ENCODE assay signal across 8 cellular contexts in the genomic region with DNA sequence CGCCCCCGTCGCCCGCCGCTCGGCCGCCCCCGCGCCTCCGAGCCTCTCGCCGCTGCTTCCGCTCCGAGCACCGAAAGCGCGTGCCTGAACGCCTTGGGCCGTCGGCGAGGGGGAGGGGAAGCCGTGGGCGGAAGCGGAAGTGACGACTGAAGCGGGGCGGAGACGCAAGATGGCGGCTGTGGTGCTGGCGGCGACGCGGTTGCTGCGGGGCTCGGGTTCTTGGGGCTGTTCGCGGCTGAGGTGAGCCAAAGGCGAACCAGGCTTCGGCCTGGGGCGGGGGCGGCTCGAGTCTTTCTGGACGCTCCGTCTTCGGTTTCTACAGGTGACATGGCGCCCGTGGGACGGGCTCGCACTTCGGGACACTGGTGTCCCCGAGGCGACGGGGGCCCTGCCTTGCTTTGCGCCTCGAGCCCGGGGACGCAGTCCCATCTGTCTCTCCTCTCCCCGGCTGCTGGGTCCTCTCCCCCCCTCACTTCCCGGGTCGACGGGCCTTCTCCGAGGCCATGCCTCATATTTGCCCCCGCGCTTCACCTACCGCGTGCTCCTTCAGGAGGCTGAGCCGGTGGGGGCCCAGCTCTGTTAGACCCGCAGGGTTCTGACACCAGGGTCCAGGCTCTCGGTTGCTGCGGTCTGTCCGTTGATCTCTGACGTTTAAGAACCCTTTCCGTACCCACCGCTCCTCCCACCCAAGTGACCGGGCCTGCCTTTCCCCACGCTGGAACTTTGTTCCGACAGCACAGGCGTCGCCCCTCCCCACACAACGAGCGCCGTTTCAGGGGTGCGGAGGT. TPM values are rescaled to one million over a fixed set of nuclear protein-coding genes. Genes with fewer than 3 reads are reported as not detected.
DNase-seq lines count a peak whose midpoint lies in the region; ATAC-seq and TF ChIP-seq lines count a peak whose summit lies in the region.

TSS of gene ENTR1 (minus strand) at position 115 of the 788 bp plus-strand sequence. CDS start 217 bp downstream, outside the sequence.
TSS of gene PMPCA (plus strand) at position 159 of the 788 bp plus-strand sequence. CDS start at position 170, 11 bp downstream.

- H3K27ac ChIP-seq in HL-60 (replicated peaks): peak within 1 kb of the TSS; percentile 84
- peak within 1 kb of the TSS; percentile 88 to 94 for H3K27ac ChIP-seq in lung (ENCODE audit: low read depth in 1 of 2, low read length in 1 of 2)

- H3K36me3 ChIP-seq in lung (ENCODE audit: control insufficient read depth in 2 of 2, insufficient read depth in 2 of 2, low read length in 2 of 2): peaks cover 5 to 38% of the 10 kb centered on the region in 2 donors

- H3K9me3 ChIP-seq in lung (ENCODE audit: control insufficient read depth in 2 of 2, insufficient read depth in 1 of 2, low read length in 1 of 2): no peaks in the 10 kb centered on the region

- peak within 1 kb of the TSS; percentile 85 for H3K4me3 ChIP-seq in HL-60 (replicated peaks; ENCODE audit: insufficient read depth, low read length)
- H3K4me3 ChIP-seq in lung: peak within 1 kb of the TSS; percentile 82

- H3K27me3 ChIP-seq in HL-60 (ENCODE audit: insufficient read depth, poor library complexity, severe bottlenecking) (no peaks in the 10 kb centered on the region), lung (ENCODE audit: control insufficient read depth, insufficient read depth) (no peaks in the 10 kb centered on the region)

- H3K4me1 ChIP-seq in lung (ENCODE audit: control insufficient read depth in 2 of 2, insufficient read depth in 2 of 2, low read length in 2 of 2): peaks cover 0 to 8% of the 10 kb centered on the region in 2 donors

- ATAC-seq in GM19452 (IDR thresholded peaks at IDR 0.05; ENCODE audit: unreplicated experiment) (peak; percentile 82), lung (ENCODE audit: insufficient read depth, low FRiP score) (peak; percentile 86)

- 0% methylated on average over 74 to 83 of the region's 83 CpGs for WGBS in lung, 2 donors

- DNase-seq in CD1c-positive myeloid dendritic cell (ENCODE audit: extremely low spot score) (peak; percentile 98), HL-60 (ENCODE audit: low read depth in 1 of 2, low spot score in 1 of 2) (peak; percentile 89 to 92), NOMO-1 (lab: John Stamatoyannopoulos, UW; ENCODE audit: unreplicated experiment in 2 of 2) (peak; percentile 84 to 96), lung (ENCODE audit: low spot score) (peak; percentile 95)
- peak; percentile 99 for DNase-seq in activated CD8-positive, alpha-beta memory T cell treated with anti-CD3 and anti-CD28 coated beads for 24 hours
- DNase-seq in effector CD8-positive, alpha-beta T cell (lab: John Stamatoyannopoulos, UW): peak; percentile 89
- DNase-seq in stimulated activated CD4-positive, alpha-beta T cell treated with anti-CD3 and anti-CD28 coated beads, TNF-alpha, amount 100 ng/mL, for 1 hour (ENCODE audit: low read depth in 3 of 3, low spot score in 1 of 3): peak; percentile 85 to 99 (median 93)

- no peak for TF ChIP-seq CTCF in HL-60 (IDR thresholded peaks at IDR 0.05; ENCODE audit: insufficient read depth, low read length)
- TF ChIP-seq CTCF in lung (IDR thresholded peaks at IDR 0.05; ENCODE audit: control extremely low read depth, extremely low read depth): no peak

RNA-seq across cellular contexts. Expression of gene ENTR1, which starts in this region (rescaled TPM):
- 10 to 100 TPM; 25.5 to 48.4 TPM for total RNA-seq in lung
- 10 to 100 TPM; 30.8 to 44.6 TPM for polyA plus RNA-seq in lung

RNA-seq across cellular contexts. Expression of gene PMPCA, which starts in this region (rescaled TPM):
- 10 to 100 TPM; 26.5 to 44.0 TPM for total RNA-seq in lung
- polyA plus RNA-seq in lung: 10 to 100 TPM; 36.9 to 46.7 TPM

Comparison
In these comparisons a context has a peak if more than half of its experiments do, and no peak if none do; other contexts are left out.
1. Peak in every context shown above with its lines: DNase-seq, ATAC-seq, H3K4me3 ChIP-seq and H3K27ac ChIP-seq.